8 cellular contexts compared by ENCODE assay signal in genomic region chr17:64005734-64006167, GRCh38. TPM values are rescaled to one million over a fixed set of nuclear protein-coding genes. Genes with fewer than 3 reads are reported as not detected.
DNase-seq lines count a peak whose midpoint lies in the region; ATAC-seq and TF ChIP-seq lines count a peak whose summit lies in the region.

No MANE protein-coding gene starts in this region.

- H3K9me3 Mint-ChIP-seq in activated naive CD8-positive, alpha-beta T cell treated with anti-CD3 and anti-CD28 coated beads, Interleukin-2, amount 50 U/mL, for 24 hours: no peaks in the 10 kb centered on the region
- no peaks in the 10 kb centered on the region for H3K9me3 Mint-ChIP-seq in natural killer cell

- peak overlapping the region; percentile 69 for H3K27ac Mint-ChIP-seq in activated naive CD8-positive, alpha-beta T cell treated with anti-CD3 and anti-CD28 coated beads, Interleukin-2, amount 50 U/mL, for 24 hours
- H3K27ac Mint-ChIP-seq in natural killer cell: peak overlapping the region in 1 of 2 donors; percentile 71

- peaks cover 39% of the 10 kb centered on the region for H3K4me1 Mint-ChIP-seq in activated naive CD8-positive, alpha-beta T cell treated with anti-CD3 and anti-CD28 coated beads, Interleukin-2, amount 50 U/mL, for 24 hours
- peaks cover 34 to 42% of the 10 kb centered on the region in 2 donors for H3K4me1 Mint-ChIP-seq in natural killer cell

- DNase-seq in DMS53 (lab: John Stamatoyannopoulos, UW) (peak; percentile 45), DMS53 treated with DMSO at 0.1 percent for 48 hours (lab: John Stamatoyannopoulos, UW; ENCODE audit: unreplicated experiment) (no peak), NCI-H146 (lab: John Stamatoyannopoulos, UW) (peak; percentile 68), posterior vena cava (ENCODE audit: low spot score) (peak; percentile 69), Ammon's horn (ENCODE audit: low spot score) (no peak), natural killer cell (no peak)
- DNase-seq in activated naive CD8-positive, alpha-beta T cell treated with anti-CD3 and anti-CD28 coated beads, Interleukin-2, amount 50 U/mL, for 24 hours: no peak

- H3K27me3 Mint-ChIP-seq in activated naive CD8-positive, alpha-beta T cell treated with anti-CD3 and anti-CD28 coated beads, Interleukin-2, amount 50 U/mL, for 24 hours: no peaks in the 10 kb centered on the region
- H3K27me3 Mint-ChIP-seq in natural killer cell (ENCODE audit: low read depth in 2 of 2): no peaks in the 10 kb centered on the region

- intact Hi-C loops in posterior vena cava (cut with DNase I) (no loop called here), natural killer cell (cut with micrococcal nuclease) (no loop called here)

- H3K36me3 Mint-ChIP-seq in activated naive CD8-positive, alpha-beta T cell treated with anti-CD3 and anti-CD28 coated beads, Interleukin-2, amount 50 U/mL, for 24 hours (ENCODE audit: low read depth): peaks cover 14% of the 10 kb centered on the region
- H3K36me3 Mint-ChIP-seq in natural killer cell: no peaks in the 10 kb centered on the region

- no peak for ATAC-seq in activated naive CD8-positive, alpha-beta T cell treated with anti-CD3 and anti-CD28 coated beads, Interleukin-2, amount 50 U/mL, for 24 hours
- no peak for ATAC-seq in GM21786 (IDR thresholded peaks at IDR 0.05; ENCODE audit: unreplicated experiment)
- no peak for ATAC-seq in natural killer cell

- no peak overlapping the region for H3K4me3 Mint-ChIP-seq in activated naive CD8-positive, alpha-beta T cell treated with anti-CD3 and anti-CD28 coated beads, Interleukin-2, amount 50 U/mL, for 24 hours
- no peak overlapping the region for H3K4me3 Mint-ChIP-seq in natural killer cell

- no peak for TF ChIP-seq CTCF in natural killer cell (IDR thresholded peaks at IDR 0.05)

RNA-seq across cellular contexts. Expression of gene PRR29, which starts 7.6 kb away (rescaled TPM):
- total RNA-seq in posterior vena cava: under 1 TPM; 0.29 to 0.69 TPM
- total RNA-seq in natural killer cell: 1 to 10 TPM in 2 of 3 donors, under 1 TPM in 1; 0.92 to 1.6 (median 1.6) TPM

RNA-seq across cellular contexts. Expression of gene ICAM2, which starts 14.7 kb away (rescaled TPM):
- total RNA-seq in posterior vena cava (10 to 100 TPM; 26.7 to 36.4 TPM), natural killer cell (10 to 100 TPM; 73.2 to 91.0 (median 78.0) TPM)

RNA-seq across cellular contexts. Expression of gene SCN4A, which starts 33.0 kb away (rescaled TPM):
- 1 to 10 TPM in 1 of 2 donors, under 1 TPM in 1; 0.76 to 2.2 TPM for total RNA-seq in posterior vena cava
- under 1 TPM; 0.10 to 0.14 (median 0.14) TPM for total RNA-seq in natural killer cell

Comparison
In these comparisons a context has a peak if more than half of its experiments do, and no peak if none do; other contexts are left out.
1. DNase-seq: peak in DMS53 (single experiment), NCI-H146 (single experiment) and posterior vena cava (single experiment); none in DMS53 treated with DMSO at 0.1 percent for 48 hours (single experiment), activated naive CD8-positive, alpha-beta T cell treated with anti-CD3 and anti-CD28 coated beads, Interleukin-2, amount 50 U/mL, for 24 hours (single experiment), Ammon's horn (single experiment) and natural killer cell (single experiment).